8 cellular contexts compared by ENCODE assay signal in genomic region chr15:22838292-22839042, GRCh38. TPM values are rescaled to one million over a fixed set of nuclear protein-coding genes. Genes with fewer than 3 reads are reported as not detected.
DNase-seq lines count a peak whose midpoint lies in the region; ATAC-seq and TF ChIP-seq lines count a peak whose summit lies in the region.

Gene NIPA2 (plus strand): TSS chr15:22838666. CDS start chr15:22851732, 13,066 bp downstream.

- DNase-seq in GM13977 (ENCODE audit: low spot score) = peak; percentile 96
- DNase-seq in NCI-H1694 (lab: John Stamatoyannopoulos, UW) = peak; percentile 81
- DNase-seq in amniotic stem cell (lab: John Stamatoyannopoulos, UW) = peak; percentile 97
- peak; percentile 98 for DNase-seq in left cardiac atrium
- peak; percentile 99 for DNase-seq in progenitor cell of endocrine pancreas (ENCODE audit: low spot score, unreplicated experiment)
- peak; percentile 99 for DNase-seq in ureter (ENCODE audit: low spot score)

- peak; percentile 73 for ATAC-seq in HG02884 (IDR thresholded peaks at IDR 0.05; ENCODE audit: unreplicated experiment)
- peak; percentile 98 to 99 for ATAC-seq in left cardiac atrium

- peak within 1 kb of the TSS; percentile 90 for H3K4me3 Mint-ChIP-seq in T-helper 1 cell treated with Interleukin-12 subunit alpha and Interleukin-12 subunit beta and Interleukin-4 antibody, amounts not matched to agents 30 μg/mL and 1 μg/mL, for 36 hours
- H3K4me3 Mint-ChIP-seq in progenitor cell of endocrine pancreas (ENCODE audit: low read depth) = peak within 1 kb of the TSS; percentile 90

- TF ChIP-seq CTCF in GM13977 (IDR thresholded peaks at IDR 0.05; ENCODE audit: extremely low read depth, insufficient read depth, missing control alignments) (peak; percentile 9), progenitor cell of endocrine pancreas (IDR thresholded peaks at IDR 0.05; ENCODE audit: unreplicated experiment) (peak; percentile 14)

- no peaks in the 10 kb centered on the region for H3K9me3 Mint-ChIP-seq in T-helper 1 cell treated with Interleukin-12 subunit alpha and Interleukin-12 subunit beta and Interleukin-4 antibody, amounts not matched to agents 30 μg/mL and 1 μg/mL, for 36 hours
- H3K9me3 Mint-ChIP-seq in progenitor cell of endocrine pancreas (ENCODE audit: low read depth) = peaks cover 3% of the 10 kb centered on the region

- no peaks in the 10 kb centered on the region for H3K27me3 Mint-ChIP-seq in T-helper 1 cell treated with Interleukin-12 subunit alpha and Interleukin-12 subunit beta and Interleukin-4 antibody, amounts not matched to agents 30 μg/mL and 1 μg/mL, for 36 hours (ENCODE audit: low read depth)
- H3K27me3 Mint-ChIP-seq in progenitor cell of endocrine pancreas = no peaks in the 10 kb centered on the region

- peaks cover 4% of the 10 kb centered on the region for H3K36me3 Mint-ChIP-seq in T-helper 1 cell treated with Interleukin-12 subunit alpha and Interleukin-12 subunit beta and Interleukin-4 antibody, amounts not matched to agents 30 μg/mL and 1 μg/mL, for 36 hours (ENCODE audit: low read depth)
- peaks cover 2% of the 10 kb centered on the region for H3K36me3 Mint-ChIP-seq in progenitor cell of endocrine pancreas (ENCODE audit: insufficient read depth)

- intact Hi-C loops in left cardiac atrium (cut with DNase I) = loop anchor here in 1 of 2 donors (5.0 kb wide), 1 partner anchor 51 kb away; the partner anchor contains the start of gene NIPA1

- H3K27ac Mint-ChIP-seq in T-helper 1 cell treated with Interleukin-12 subunit alpha and Interleukin-12 subunit beta and Interleukin-4 antibody, amounts not matched to agents 30 μg/mL and 1 μg/mL, for 36 hours = peak within 1 kb of the TSS; percentile 85
- peak within 1 kb of the TSS; percentile 96 for H3K27ac Mint-ChIP-seq in progenitor cell of endocrine pancreas

- peaks cover 16% of the 10 kb centered on the region for H3K4me1 Mint-ChIP-seq in T-helper 1 cell treated with Interleukin-12 subunit alpha and Interleukin-12 subunit beta and Interleukin-4 antibody, amounts not matched to agents 30 μg/mL and 1 μg/mL, for 36 hours (ENCODE audit: low read depth)
- peaks cover 13% of the 10 kb centered on the region for H3K4me1 Mint-ChIP-seq in progenitor cell of endocrine pancreas (ENCODE audit: low read depth)

- in situ Hi-C loops in GM13977 (cut with MboI; ENCODE audit: low pct_unique_long_range_greater_than_20kb, low sequenced_read_pairs, unreplicated experiment) = no loop called here

RNA-seq across cellular contexts. Expression of gene NIPA2, which starts in this region (rescaled TPM):
- 10 to 100 TPM; 23.7 to 35.6 TPM for total RNA-seq in left cardiac atrium
- 34.3 and 42.0 TPM in 2 replicates for total RNA-seq in progenitor cell of endocrine pancreas
- 39.2 TPM for total RNA-seq in ureter

Comparison
In these comparisons a context has a peak if more than half of its experiments do, and no peak if none do; other contexts are left out.
1. Peak in every context shown above with its lines: DNase-seq and ATAC-seq.